1 cellular context compared by ENCODE assay signal in the genomic region with DNA sequence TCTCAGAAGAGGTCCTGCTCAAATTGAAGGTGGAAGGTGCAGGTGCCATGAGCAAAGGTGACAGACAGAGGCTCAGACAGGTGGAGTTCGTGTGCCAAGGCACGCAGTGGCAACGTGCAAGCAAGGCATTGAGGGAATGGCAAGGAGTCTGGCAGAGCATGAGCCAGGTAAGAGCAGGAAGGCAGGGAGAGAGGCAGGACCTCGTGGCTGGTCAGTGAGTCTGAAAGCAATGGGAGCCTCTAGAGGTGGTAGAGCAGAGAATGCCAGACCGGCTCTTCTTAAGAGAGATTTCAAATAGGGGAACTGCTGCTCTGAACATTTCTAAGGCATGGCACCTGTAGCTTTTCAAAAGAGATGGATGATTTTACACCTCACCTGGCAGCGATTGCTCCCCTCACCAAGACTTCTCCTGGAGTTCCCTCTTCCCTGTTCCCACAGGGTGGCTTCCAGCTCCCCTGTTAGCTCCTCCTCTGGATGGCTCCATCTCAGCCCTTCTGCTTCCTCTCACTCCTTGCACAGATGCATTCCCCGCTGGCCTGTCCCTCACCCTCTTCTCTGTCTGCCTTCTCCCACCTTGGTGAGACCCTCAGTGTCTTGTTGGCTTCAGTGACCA.
TF ChIP-seq lines count a peak whose summit lies in the region.

No MANE protein-coding gene starts in this region.

TF ChIP-seq in HEK293, 187 proteins besides CTCF, POLR2A, EP300 and RAD21:
- TF ChIP-seq PRDM10 (tag by site-specific recombination; IDR thresholded peaks at IDR 0.05) (peak; percentile 89), ZNF223 (tag by site-specific recombination; IDR thresholded peaks at IDR 0.05) (no peak)
